In genomic region chr3:13578246-13578645, GRCh38 we compare ENCODE assay signal across 26 cellular contexts.
"Had no signal": no experiment of that assay in that cellular context is flagged by ENCODE, and none has a peak within 500 bp of the region (broad histone marks: within the 10 kb centered on the region; RNA-seq: fewer than 3 reads in every experiment).

No MANE protein-coding gene starts in this region.

- H3K36me3 Mint-ChIP-seq: activated naive CD4-positive, alpha-beta T cell treated with anti-CD3 and anti-CD28 coated beads, Interleukin-2, amount 50 U/mL, for 24 hours; WTC11 had no signal

- H3K27me3 ChIP-seq: ascending aorta, body of pancreas had no signal

- H3K9me3 Mint-ChIP-seq: activated naive CD4-positive, alpha-beta T cell treated with anti-CD3 and anti-CD28 coated beads, Interleukin-2, amount 50 U/mL, for 24 hours; central memory CD8-positive, alpha-beta T cell; WTC11 had no signal

- H3K4me1 Mint-ChIP-seq: activated naive CD4-positive, alpha-beta T cell treated with anti-CD3 and anti-CD28 coated beads, Interleukin-2, amount 50 U/mL, for 24 hours; central memory CD8-positive, alpha-beta T cell had no signal

- H3K4me3 ChIP-seq: ascending aorta, body of pancreas had no signal

- H3K27ac ChIP-seq: ascending aorta, body of pancreas had no signal

- DNase-seq: activated CD4-positive, alpha-beta T cell treated with anti-CD3 and anti-CD28 coated beads for 48 hours; activated CD4-positive, alpha-beta T cell treated with anti-CD3 and anti-CD28 coated beads, Interleukin-2, amount 50 U/mL, for 4 hours; activated CD4-positive, CD25-positive, alpha-beta regulatory T cell treated with anti-CD3 and anti-CD28 coated beads, Interleukin-2, amount 50 U/mL, for 72 hours; activated CD8-positive, alpha-beta memory T cell treated with anti-CD3 and anti-CD28 coated beads, Interleukin-2, amount 50 U/mL, for 48 hours; activated CD8-positive, alpha-beta T cell treated with anti-CD3 and anti-CD28 coated beads, Interleukin-2, amount 10 ng/mL, durations not matched to agents 7 days and 5 days; activated effector memory CD4-positive, alpha-beta T cell treated with Interleukin-2 at 50 U/mL for 16 hours; activated naive CD4-positive, alpha-beta T cell; activated T-cell treated with anti-CD3 and anti-CD28 coated beads, Interleukin-2, amount 50 U/mL, for 1 hour; body of pancreas; Kasumi-1; KBM-7; NCI-H1105 treated with DMSO at 0.1 percent for 48 hours; NCI-H1436 treated with DMSO at 0.1 percent for 48 hours; NCI-H187; NCI-H2081; NCI-H446 treated with DMSO at 0.1 percent for 48 hours; NCI-H69; NK-92 treated with Interleukin-12 subunit alpha and Interleukin-12 subunit beta, amount 100 ng/mL, for 24 hours; SHP77 treated with DMSO at 0.1 percent for 48 hours; T-helper 17 cell; T-helper 9 cell had no signal

- H3K27me3 Mint-ChIP-seq: activated naive CD4-positive, alpha-beta T cell treated with anti-CD3 and anti-CD28 coated beads, Interleukin-2, amount 50 U/mL, for 24 hours had no signal

- ATAC-seq: activated CD8-positive, alpha-beta T cell treated with anti-CD3 and anti-CD28 coated beads, Interleukin-2, amount 10 ng/mL, durations not matched to agents 7 days and 5 days; body of pancreas; Panc1; T-helper 17 cell; WTC11 had no signal

- H3K4me1 ChIP-seq: ascending aorta, body of pancreas had no signal

- H3K9me3 ChIP-seq: ascending aorta, body of pancreas had no signal

- H3K36me3 ChIP-seq: ascending aorta had no signal

- H3K4me3 Mint-ChIP-seq: activated CD8-positive, alpha-beta T cell treated with anti-CD3 and anti-CD28 coated beads, Interleukin-2, amount 10 ng/mL, durations not matched to agents 7 days and 5 days; activated naive CD4-positive, alpha-beta T cell treated with anti-CD3 and anti-CD28 coated beads, Interleukin-2, amount 50 U/mL, for 24 hours; central memory CD8-positive, alpha-beta T cell; T-helper 17 cell; WTC11 had no signal

- H3K27ac Mint-ChIP-seq: activated CD8-positive, alpha-beta T cell treated with anti-CD3 and anti-CD28 coated beads, Interleukin-2, amount 10 ng/mL, durations not matched to agents 7 days and 5 days; activated naive CD4-positive, alpha-beta T cell treated with anti-CD3 and anti-CD28 coated beads, Interleukin-2, amount 50 U/mL, for 24 hours; T-helper 17 cell; WTC11 had no signal
